17 cellular contexts compared by ENCODE assay signal in genomic region chr12:108517288-108518100, GRCh38. TPM values are rescaled to one million over a fixed set of nuclear protein-coding genes. Genes with fewer than 3 reads are reported as not detected.
DNase-seq lines count a peak whose midpoint lies in the region; ATAC-seq and TF ChIP-seq lines count a peak whose summit lies in the region.
"Had no signal": no experiment of that assay in that cellular context is flagged by ENCODE, and none has a peak within 500 bp of the region (broad histone marks: within the 10 kb centered on the region; RNA-seq: fewer than 3 reads in every experiment).

No MANE protein-coding gene starts in this region.

- no peak overlapping the region for H3K27ac ChIP-seq in breast epithelium
- H3K27ac ChIP-seq: esophagus squamous epithelium, SK-N-MC, thoracic aorta had no signal

- TF ChIP-seq CTCF in MCF 10A (IDR thresholded peaks at IDR 0.05; ENCODE audit: unreplicated experiment), result no peak
- no peak for TF ChIP-seq CTCF in breast epithelium (IDR thresholded peaks at IDR 0.05)

- no peaks in the 10 kb centered on the region for H3K36me3 ChIP-seq in breast epithelium

- H3K9me3 ChIP-seq in breast epithelium, result no peaks in the 10 kb centered on the region
- H3K9me3 ChIP-seq: esophagus squamous epithelium, thoracic aorta had no signal

- POLR2A ChIA-PET in MCF 10A (lab: Yijun Ruan, JAX) (interaction anchor here (0.6 kb wide), 1 partner anchor 758 kb away, joined by 4 read pairs; no protein-coding TSS in a partner anchor), T-cell (lab: Charles Lee) (interaction anchor here in 1 of 2 donors (0.6 kb wide), 1 partner anchor 9 kb away, joined by 4 read pairs; no protein-coding TSS in a partner anchor)

- DNase-seq in MCF 10A (ENCODE audit: unreplicated experiment) (peak; percentile 3), breast epithelium (ENCODE audit: low spot score in 2 of 2) (no peak), T-cell (no peak), immature natural killer cell (no peak), NCI-H2107 treated with DMSO at 0.1 percent for 48 hours (lab: John Stamatoyannopoulos, UW; ENCODE audit: unreplicated experiment) (no peak), retina (no peak)
- no peak for DNase-seq in stimulated activated naive CD8-positive, alpha-beta T cell treated with anti-CD3 and anti-CD28 coated beads, Interleukin-15, amount 100 ng/mL, for 72 hours
- DNase-seq: activated CD4-positive, alpha-beta T cell treated with anti-CD3 and anti-CD28 coated beads, Interleukin-2, amount 50 U/mL, for 4 hours; activated gamma-delta T cell treated with Interleukin-2 at 50 U/mL for 16 hours; esophagus squamous epithelium; head of caudate nucleus; NCI-H2081 had no signal

- H3K9me3 Mint-ChIP-seq in MCF 10A (ENCODE audit: unreplicated experiment) (no peaks in the 10 kb centered on the region), T-cell (no peaks in the 10 kb centered on the region), immature natural killer cell (no peaks in the 10 kb centered on the region)
- H3K9me3 Mint-ChIP-seq in stimulated activated naive CD8-positive, alpha-beta T cell treated with anti-CD3 and anti-CD28 coated beads, Interleukin-15, amount 100 ng/mL, for 72 hours, result no peaks in the 10 kb centered on the region
- H3K9me3 Mint-ChIP-seq: memory B cell had no signal

- TF ChIP-seq POLR2A in breast epithelium (IDR thresholded peaks at IDR 0.05), result no peak

- H3K4me3 Mint-ChIP-seq in MCF 10A (ENCODE audit: unreplicated experiment), result peak overlapping the region; percentile 90
- H3K4me3 Mint-ChIP-seq in T-cell, result peak overlapping the region; percentile 44 to 95 (median 89)
- H3K4me3 Mint-ChIP-seq in immature natural killer cell, result peak overlapping the region in 1 of 5 donors; percentile 97
- H3K4me3 Mint-ChIP-seq in stimulated activated naive CD8-positive, alpha-beta T cell treated with anti-CD3 and anti-CD28 coated beads, Interleukin-15, amount 100 ng/mL, for 72 hours, result peak overlapping the region in 1 of 2 donors; percentile 28

- no peaks in the 10 kb centered on the region for H3K27me3 Mint-ChIP-seq in MCF 10A (ENCODE audit: insufficient read depth, unreplicated experiment)
- no peaks in the 10 kb centered on the region for H3K27me3 Mint-ChIP-seq in T-cell
- H3K27me3 Mint-ChIP-seq in immature natural killer cell (ENCODE audit: low read depth in 3 of 3), result peaks cover 2 to 12% (median 5%) of the 10 kb centered on the region in 3 donors
- H3K27me3 Mint-ChIP-seq in stimulated activated naive CD8-positive, alpha-beta T cell treated with anti-CD3 and anti-CD28 coated beads, Interleukin-15, amount 100 ng/mL, for 72 hours, result no peaks in the 10 kb centered on the region
- H3K27me3 Mint-ChIP-seq: memory B cell had no signal

- H3K4me1 ChIP-seq in breast epithelium, result peaks cover 0 to 8% of the 10 kb centered on the region in 2 donors

- CTCF ChIA-PET in MCF 10A (lab: Yijun Ruan, JAX) (interaction anchor here (0.6 to 0.7 kb wide), 2 partner anchors 101 to 1427 kb away, joined by 3 read pairs; no protein-coding TSS in a partner anchor), T-cell (lab: Charles Lee) (no interaction called here)

- no peak overlapping the region for H3K4me3 ChIP-seq in breast epithelium
- H3K4me3 ChIP-seq: esophagus squamous epithelium, SK-N-MC, thoracic aorta had no signal

- intact Hi-C loops in MCF 10A (cut with micrococcal nuclease), result loop anchor here (5.0 to 10.0 kb wide), 2 partner anchors 100 to 833 kb away; partner anchors contain the start of gene PWP1
- intact Hi-C loops in breast epithelium (cut with DNase I; ENCODE audit: low total_unique reads), result loop anchor here (10.0 kb wide), 1 partner anchor 173 kb away; no protein-coding TSS in a partner anchor

- no peaks in the 10 kb centered on the region for H3K27me3 ChIP-seq in breast epithelium
- H3K27me3 ChIP-seq: esophagus squamous epithelium had no signal

- ATAC-seq in T-cell (replicated peaks in 1 of 4) (no peak), HG02759 (IDR thresholded peaks at IDR 0.05; ENCODE audit: unreplicated experiment) (no peak)
- ATAC-seq in stimulated activated naive CD8-positive, alpha-beta T cell treated with anti-CD3 and anti-CD28 coated beads, Interleukin-15, amount 100 ng/mL, for 72 hours, result no peak
- ATAC-seq: PC-3 had no signal

- no TSS peak for BruUV-seq in MCF 10A (replicated peaks; lab: Mats Ljungman, UMichigan)

- H3K36me3 Mint-ChIP-seq in MCF 10A (ENCODE audit: insufficient read depth, unreplicated experiment), result peaks cover 54% of the 10 kb centered on the region
- peaks cover 30% of the 10 kb centered on the region for H3K36me3 Mint-ChIP-seq in T-cell
- H3K36me3 Mint-ChIP-seq in immature natural killer cell, result peaks cover 0 to 22% (median 18%) of the 10 kb centered on the region in 3 donors

- H3K4me1 Mint-ChIP-seq in MCF 10A (ENCODE audit: insufficient read depth, unreplicated experiment) (peaks cover 15% of the 10 kb centered on the region), T-cell (peaks cover 20 to 33% (median 30%) of the 10 kb centered on the region in 3 donors), immature natural killer cell (peaks cover 19 to 37% of the 10 kb centered on the region in 2 donors)
- H3K4me1 Mint-ChIP-seq in stimulated activated naive CD8-positive, alpha-beta T cell treated with anti-CD3 and anti-CD28 coated beads, Interleukin-15, amount 100 ng/mL, for 72 hours, result peaks cover 35% of the 10 kb centered on the region

- no peak overlapping the region for H3K27ac Mint-ChIP-seq in MCF 10A (ENCODE audit: low read depth, unreplicated experiment)
- H3K27ac Mint-ChIP-seq in T-cell, result peak overlapping the region in 1 of 2 donors; percentile 6
- peak overlapping the region; percentile 40 to 76 (median 66) for H3K27ac Mint-ChIP-seq in immature natural killer cell
- peak overlapping the region; percentile 53 to 91 for H3K27ac Mint-ChIP-seq in stimulated activated naive CD8-positive, alpha-beta T cell treated with anti-CD3 and anti-CD28 coated beads, Interleukin-15, amount 100 ng/mL, for 72 hours
- H3K27ac Mint-ChIP-seq: memory B cell had no signal

RNA-seq across cellular contexts. Expression of gene FICD, which starts 2.4 kb away (rescaled TPM):
- total RNA-seq in MCF 10A (2022) (14.3 and 15.2 TPM in 2 replicates), breast epithelium (1 to 10 TPM; 7.0 to 8.5 (median 8.0) TPM), T-cell (1 to 10 TPM; 5.0 to 9.3 (median 7.8) TPM)
- polyA plus RNA-seq in immature natural killer cell, result 1 to 10 TPM; 1.3 to 6.7 (median 2.3) TPM

RNA-seq across cellular contexts. Expression of gene SART3, which starts 43.5 kb away (rescaled TPM):
- total RNA-seq in MCF 10A (2022), result 73.4 and 85.4 TPM in 2 replicates
- total RNA-seq in breast epithelium, result 10 to 100 TPM; 49.8 to 62.9 (median 60.2) TPM
- 100 to 1,000 TPM in 1 of 5 donors, 10 to 100 TPM in 4; 76.3 to 107 (median 84.9) TPM for total RNA-seq in T-cell
- polyA plus RNA-seq in immature natural killer cell, result 10 to 100 TPM; 21.5 to 51.1 (median 30.5) TPM

RNA-seq across cellular contexts. Expression of gene ISCU, which starts 44.9 kb away (rescaled TPM):
- total RNA-seq in MCF 10A (2022) (115 and 125 TPM in 2 replicates), breast epithelium (100 to 1,000 TPM; 220 to 328 (median 227) TPM), T-cell (100 to 1,000 TPM; 108 to 190 (median 130) TPM)
- 100 to 1,000 TPM; 159 to 211 (median 178) TPM for polyA plus RNA-seq in immature natural killer cell
